In the genomic region with DNA sequence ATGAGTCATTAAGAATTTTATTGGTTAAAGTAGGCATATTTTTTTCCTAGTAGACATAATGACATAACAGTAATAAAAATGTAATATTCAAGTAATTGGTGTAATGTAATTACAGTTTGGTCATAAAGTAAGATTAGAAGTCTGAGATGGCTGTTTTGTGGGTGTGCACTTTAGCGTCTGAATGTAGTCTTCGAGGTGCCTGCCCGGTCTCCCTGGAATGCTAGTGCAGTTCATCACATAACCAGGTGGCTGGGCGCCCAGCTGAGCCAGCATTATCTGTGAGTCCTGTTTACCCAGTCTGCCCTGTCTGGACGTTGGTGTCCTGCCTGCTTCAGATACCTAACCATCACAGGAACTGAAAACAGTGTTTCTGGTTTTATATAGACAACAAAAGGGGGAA, we compare ENCODE assay signal across 14 cellular contexts.
"Had no signal": no experiment of that assay in that cellular context is flagged by ENCODE, and none has a peak within 500 bp of the region (broad histone marks: within the 10 kb centered on the region; RNA-seq: fewer than 3 reads in every experiment).

No MANE protein-coding gene starts in this region.

- DNase-seq: activated CD4-positive, alpha-beta T cell treated with anti-CD3 and anti-CD28 coated beads for 4 hours; activated naive CD4-positive, alpha-beta T cell treated with anti-CD3 and anti-CD28 coated beads for 36 hours; foreskin melanocyte; left ventricle myocardium superior; mesenchymal stem cell; retina; tibial artery had no signal

- H3K36me3 ChIP-seq: tibial artery had no signal

- H3K36me3 Mint-ChIP-seq: stimulated activated effector memory CD8-positive, alpha-beta T cell treated with anti-CD3 and anti-CD28 coated beads, Interleukin-12 subunit alpha, Interleukin-12 subunit beta, amount 100 ng/mL, for 72 hours had no signal

- H3K4me1 ChIP-seq: parathyroid adenoma, tibial artery had no signal

- H3K79me2 ChIP-seq: parathyroid adenoma had no signal

- H3K9ac ChIP-seq: parathyroid adenoma had no signal

- H2AFZ ChIP-seq: parathyroid adenoma had no signal

- H3K27ac ChIP-seq: parathyroid adenoma, skin epidermis, tibial artery had no signal

- H3K9me3 ChIP-seq: tibial artery had no signal

- FAIRE-seq: colon, endothelial cell of umbilical vein, keratinocyte had no signal

- H3K9me3 Mint-ChIP-seq: activated naive CD4-positive, alpha-beta T cell treated with anti-CD3 and anti-CD28 coated beads for 36 hours; activated T-helper 1 cell treated with anti-CD3 and anti-CD28 coated beads, Interleukin-12 subunit alpha, Interleukin-12 subunit beta, Interleukin-2, Interleukin-4 antibody, amounts not matched to agents 30 ng/mL and 10 ng/mL and 1 ng/mL, durations not matched to agents 14 hours and 24 hours and 36 hours; stimulated activated effector memory CD8-positive, alpha-beta T cell treated with anti-CD3 and anti-CD28 coated beads, Interleukin-12 subunit alpha, Interleukin-12 subunit beta, amount 100 ng/mL, for 72 hours had no signal

- H3K4me3 Mint-ChIP-seq: activated naive CD4-positive, alpha-beta T cell treated with anti-CD3 and anti-CD28 coated beads for 36 hours; activated T-helper 1 cell treated with anti-CD3 and anti-CD28 coated beads, Interleukin-12 subunit alpha, Interleukin-12 subunit beta, Interleukin-2, Interleukin-4 antibody, amounts not matched to agents 30 ng/mL and 10 ng/mL and 1 ng/mL, durations not matched to agents 14 hours and 24 hours and 36 hours; stimulated activated effector memory CD8-positive, alpha-beta T cell treated with anti-CD3 and anti-CD28 coated beads, Interleukin-12 subunit alpha, Interleukin-12 subunit beta, amount 100 ng/mL, for 72 hours had no signal

- H3K4me3 ChIP-seq: skin epidermis, tibial artery had no signal

- H3K27me3 ChIP-seq: tibial artery had no signal

- H3K27ac Mint-ChIP-seq: activated naive CD4-positive, alpha-beta T cell treated with anti-CD3 and anti-CD28 coated beads for 36 hours; activated T-helper 1 cell treated with anti-CD3 and anti-CD28 coated beads, Interleukin-12 subunit alpha, Interleukin-12 subunit beta, Interleukin-2, Interleukin-4 antibody, amounts not matched to agents 30 ng/mL and 10 ng/mL and 1 ng/mL, durations not matched to agents 14 hours and 24 hours and 36 hours; stimulated activated effector memory CD8-positive, alpha-beta T cell treated with anti-CD3 and anti-CD28 coated beads, Interleukin-12 subunit alpha, Interleukin-12 subunit beta, amount 100 ng/mL, for 72 hours had no signal
